ENCODE assay signal across 7 cellular contexts in genomic region chr19:35045667-35046300, GRCh38. TPM values are rescaled to one million over a fixed set of nuclear protein-coding genes. Genes with fewer than 3 reads are reported as not detected.
DNase-seq lines count a peak whose midpoint lies in the region; ATAC-seq and TF ChIP-seq lines count a peak whose summit lies in the region.

No MANE protein-coding gene starts in this region.

- H3K79me2 ChIP-seq in GM23248 (ENCODE audit: insufficient read depth) (no peaks in the 10 kb centered on the region), OCI-LY7 (ENCODE audit: insufficient read depth, low read depth, low read length) (no peaks in the 10 kb centered on the region)

- no peaks in the 10 kb centered on the region for H3F3A ChIP-seq in GM23248 (ENCODE audit: insufficient read depth)

- H3K4me2 ChIP-seq in GM23248 (ENCODE audit: unreplicated experiment): no peak overlapping the region
- H3K4me2 ChIP-seq in OCI-LY7 (ENCODE audit: low read length): peak overlapping the region; percentile 50; the same call in 1 of the 2 replicates

- TF ChIP-seq CTCF in OCI-LY7 (conservative IDR thresholded peaks at IDR 0.05; ENCODE audit: low read length) (peak; percentile 76), astrocyte of the cerebellum (IDR thresholded peaks at IDR 0.05; ENCODE audit: low read depth, low read length, missing control alignments) (peak; percentile 55)

- H3K27me3 ChIP-seq in GM23248 (replicated peaks; ENCODE audit: insufficient read depth): no peaks in the 10 kb centered on the region; the same call in 1 of the 2 replicates

- ATAC-seq in GM18873 (IDR thresholded peaks at IDR 0.05; ENCODE audit: low FRiP score, unreplicated experiment): no peak

- H3K9me2 ChIP-seq in GM23248 (ENCODE audit: insufficient read depth): no peaks in the 10 kb centered on the region
- H3K9me2 ChIP-seq in OCI-LY7 (ENCODE audit: insufficient read depth, low read length): no peaks in the 10 kb centered on the region

- no TSS peak for BruUV-seq in OCI-LY7 (replicated peaks; lab: Mats Ljungman, UMichigan)

- DNase-seq in GM04504 (ENCODE audit: low read depth) (peak; percentile 15), GM23248 (peak; percentile 54), OCI-LY7 (ENCODE audit: low spot score) (peak; percentile 86), astrocyte of the cerebellum (ENCODE audit: low read depth) (no peak), myocyte (ENCODE audit: low read depth) (peak; percentile 54)
- DNase-seq in effector CD4-positive, alpha-beta T cell: no peak

- H3K27ac ChIP-seq in GM23248 (no peak overlapping the region), OCI-LY7 (ENCODE audit: low read depth, low read length, poor library complexity, severe bottlenecking) (no peak overlapping the region)

- no peak overlapping the region for H3K9ac ChIP-seq in GM23248

- H4K20me1 ChIP-seq in GM23248 (ENCODE audit: insufficient read depth) (no peaks in the 10 kb centered on the region), OCI-LY7 (ENCODE audit: insufficient read depth, low read length) (no peaks in the 10 kb centered on the region)

- POLR2A ChIA-PET in OCI-LY7 (lab: Charles Lee): interaction anchor here (1.1 kb wide), 1 partner anchor 12 kb away, joined by 4 read pairs; no protein-coding TSS in a partner anchor

- no peaks in the 10 kb centered on the region for H3K4me1 ChIP-seq in GM23248 (ENCODE audit: insufficient read depth)
- H3K4me1 ChIP-seq in OCI-LY7 (ENCODE audit: insufficient read depth, low read length, poor library complexity, severe bottlenecking): peaks cover 11% of the 10 kb centered on the region

- H2AFZ ChIP-seq in GM23248 (no peak overlapping the region), OCI-LY7 (ENCODE audit: low read length) (peak overlapping the region; percentile 93)

- H3K36me3 ChIP-seq in GM23248 (ENCODE audit: low read depth): no peaks in the 10 kb centered on the region
- no peaks in the 10 kb centered on the region for H3K36me3 ChIP-seq in OCI-LY7 (ENCODE audit: insufficient read depth, low read length)

- WGBS in GM23248 (ENCODE audit: low coverage in 1 of 2, low lambda C conversion rate in 2 of 2, missing lambda C conversion rate in 2 of 2), 2 experiments: 64 to 70% methylated on average over 10 of the region's 10 CpGs

- in situ Hi-C loops in GM23248 (cut with MboI) (no loop called here), astrocyte of the cerebellum (cut with HindIII; ENCODE audit: low sequenced_read_pairs) (no loop called here)

- no peak overlapping the region for H3K4me3 ChIP-seq in GM23248
- no peak overlapping the region for H3K4me3 ChIP-seq in OCI-LY7 (ENCODE audit: low read depth, low read length, poor library complexity, severe bottlenecking)
- no peak overlapping the region for H3K4me3 ChIP-seq in astrocyte of the cerebellum (ENCODE audit: low read depth, low read length)

- CTCF ChIA-PET in OCI-LY7 (lab: Charles Lee; ENCODE audit: unreplicated experiment): interaction anchor here (1.0 to 1.2 kb wide), 2 partner anchors 21 to 22 kb away, joined by 3 read pairs; no protein-coding TSS in a partner anchor

- intact Hi-C loops in OCI-LY7 (cut with micrococcal nuclease; ENCODE audit: unreplicated experiment): loop anchor here (2.0 kb wide), 1 partner anchor 73 kb away; no protein-coding TSS in a partner anchor

- H3K9me3 ChIP-seq in GM23248 (ENCODE audit: low read depth): no peaks in the 10 kb centered on the region
- H3K9me3 ChIP-seq in OCI-LY7 (ENCODE audit: low read length): no peaks in the 10 kb centered on the region

RNA-seq across cellular contexts. Expression of gene HPN, which starts 4.3 kb away (rescaled TPM):
- total RNA-seq in GM23248 (2014; rRNA removed; shearing (Covaris generic)): not detected in 2 replicates
- not detected in 2 replicates for polyA plus RNA-seq in GM23248 (2016; fragmentation: Nextera tagmentation; extraction: Ambion mirVana)
- 0.19 TPM in 1 of 2 replicates, not detected in the other for total RNA-seq in OCI-LY7 (2014; rRNA removed; shearing (Covaris generic))
- total RNA-seq in OCI-LY7 (2022) (0.17 TPM in 1 of 2 replicates, not detected in the other), myocyte (not detected in 2 replicates)
- not detected for polyA plus RNA-seq in myocyte (2012)

RNA-seq across cellular contexts. Expression of gene SCN1B, which starts 15.5 kb away (rescaled TPM):
- 1.7 and 2.0 TPM in 2 replicates for total RNA-seq in GM23248 (2014; rRNA removed; shearing (Covaris generic))
- 1.5 and 1.8 TPM in 2 replicates for polyA plus RNA-seq in GM23248 (2016; fragmentation: Nextera tagmentation; extraction: Ambion mirVana)
- total RNA-seq in OCI-LY7 (2014; rRNA removed; shearing (Covaris generic)): 0.41 and 0.59 TPM in 2 replicates
- total RNA-seq in OCI-LY7 (2022) (3.1 and 3.6 TPM in 2 replicates), myocyte (21.8 and 28.4 TPM in 2 replicates)
- 5.1 TPM for polyA plus RNA-seq in myocyte (2012)

RNA-seq across cellular contexts. Expression of gene GRAMD1A, which starts 45.7 kb away (rescaled TPM):
- 17.3 and 20.5 TPM in 2 replicates for total RNA-seq in GM23248 (2014; rRNA removed; shearing (Covaris generic))
- 31.7 and 33.8 TPM in 2 replicates for polyA plus RNA-seq in GM23248 (2016; fragmentation: Nextera tagmentation; extraction: Ambion mirVana)
- total RNA-seq in OCI-LY7 (2014; rRNA removed; shearing (Covaris generic)): 67.9 and 84.2 TPM in 2 replicates
- total RNA-seq in OCI-LY7 (2022) (124 and 133 TPM in 2 replicates), myocyte (19.5 and 23.9 TPM in 2 replicates)
- polyA plus RNA-seq in myocyte (2012): 40.5 TPM

Comparison
In these comparisons a context has a peak if more than half of its experiments do, and no peak if none do; other contexts are left out.
1. DNase-seq: peak in GM04504 (single experiment), GM23248 (single experiment), OCI-LY7 (single experiment) and myocyte (single experiment); none in astrocyte of the cerebellum (single experiment) and effector CD4-positive, alpha-beta T cell (single experiment).